Comparison of ENCODE assay signal across 1 cellular context in the genomic region with DNA sequence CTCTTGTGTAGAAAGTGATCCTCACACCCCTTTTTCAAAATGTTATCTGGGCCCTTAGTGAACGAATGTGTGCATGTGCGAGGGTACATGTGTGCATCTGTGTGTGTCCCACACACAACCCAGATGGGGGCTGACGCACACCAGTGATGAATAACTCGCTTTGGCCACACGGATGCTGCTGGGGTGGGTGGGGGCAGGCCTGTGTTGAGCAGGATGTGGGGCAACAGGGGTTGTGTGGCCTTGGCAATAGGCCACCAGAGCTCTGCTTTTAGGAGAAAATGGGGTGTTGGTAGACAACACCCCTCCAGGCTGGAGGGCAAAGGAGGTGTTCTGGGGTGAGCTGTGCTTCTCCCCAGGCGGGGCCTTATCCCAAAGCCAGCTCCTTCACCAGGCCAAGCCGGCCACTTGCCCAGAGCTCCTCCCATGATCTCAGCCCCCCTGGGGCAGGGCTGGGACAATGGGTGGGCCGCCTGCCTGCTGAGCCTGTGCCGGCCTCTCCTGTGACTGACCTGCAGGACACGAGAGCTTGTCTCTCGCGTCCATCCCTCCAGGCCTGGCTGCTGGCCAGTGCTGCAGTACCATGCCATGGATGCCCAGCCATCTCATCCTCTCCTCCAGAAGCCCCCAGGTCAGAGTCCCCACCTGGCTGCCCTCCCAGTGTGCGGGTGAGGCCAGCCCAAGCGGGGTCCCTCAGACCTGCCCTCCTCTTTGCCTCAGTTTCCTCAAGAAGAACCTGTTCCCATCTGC.
TF ChIP-seq lines count a peak whose summit lies in the region.

No MANE protein-coding gene starts in this region.

TF ChIP-seq in endothelial cell of umbilical vein, 7 proteins besides CTCF, POLR2A, EP300 and RAD21:
- no peak for TF ChIP-seq FOS (IDR thresholded peaks at IDR 0.05; ENCODE audit: borderline replicate concordance, insufficient read depth, low read length)
- no peak for TF ChIP-seq EZH2 (IDR thresholded peaks at IDR 0.05; ENCODE audit: borderline replicate concordance, low read depth, low read length, severe bottlenecking)
- no peak for TF ChIP-seq MAX (IDR thresholded peaks at IDR 0.05; ENCODE audit: insufficient read depth, insufficient read length)
- no peak for TF ChIP-seq POLR2AphosphoS5 (IDR thresholded peaks at IDR 0.05; ENCODE audit: insufficient read depth, low read depth, low read length)
- no peak for TF ChIP-seq JUN (IDR thresholded peaks at IDR 0.05; ENCODE audit: borderline replicate concordance, insufficient read depth, insufficient read length, low read depth)
- no peak for TF ChIP-seq GATA2 (IDR thresholded peaks at IDR 0.05; ENCODE audit: insufficient read depth, insufficient read length, low read depth, low read length)
- no peak for TF ChIP-seq MYC (IDR thresholded peaks at IDR 0.05; ENCODE audit: low read depth, low read length)
